ENCODE assay signal across 8 cellular contexts in the genomic region with DNA sequence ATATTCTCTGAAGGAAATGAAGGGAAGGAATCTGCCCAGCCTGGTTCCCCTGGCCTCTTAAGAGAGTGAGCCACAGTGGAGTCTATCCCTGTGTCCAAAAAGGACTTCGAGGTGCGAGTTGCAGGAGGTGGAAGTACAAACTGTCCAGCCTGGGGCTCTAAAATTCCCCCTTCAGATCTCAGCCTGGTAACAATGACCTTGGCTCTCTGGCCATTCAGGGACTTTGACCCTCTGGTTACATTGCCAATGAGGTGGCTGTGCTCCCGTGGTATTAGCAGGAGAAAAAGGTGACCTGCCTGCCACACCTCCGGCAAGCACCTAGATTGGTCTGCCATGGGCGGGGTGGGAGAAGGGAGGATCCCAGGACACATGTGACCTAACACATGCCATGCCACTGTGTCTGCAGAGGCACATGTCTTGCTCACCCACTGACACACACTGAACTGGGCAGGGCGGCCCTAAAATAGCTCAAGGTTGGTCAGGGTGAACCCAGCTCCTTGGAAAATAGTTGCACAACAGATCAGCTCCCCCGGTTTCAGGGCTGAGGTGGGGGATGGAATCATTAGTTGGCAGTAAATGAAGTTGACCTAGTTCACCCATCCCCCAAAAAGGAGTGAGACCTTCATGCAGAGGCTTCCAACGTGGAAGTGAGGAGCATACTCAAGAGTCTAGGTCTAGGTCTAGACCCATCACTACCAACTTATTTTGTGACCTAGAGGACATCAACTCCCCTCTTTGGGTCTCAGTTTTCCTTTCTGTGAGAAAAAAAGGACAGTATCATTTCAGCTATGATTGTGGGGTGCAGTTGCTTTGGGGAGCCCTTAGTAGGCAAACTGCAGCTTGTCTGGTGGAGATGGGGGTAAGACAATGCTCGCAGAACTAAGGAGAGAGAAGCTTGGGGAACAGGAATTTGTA. TPM values are rescaled to one million over a fixed set of nuclear protein-coding genes. Genes with fewer than 3 reads are reported as not detected.
DNase-seq lines count a peak whose midpoint lies in the region; ATAC-seq and TF ChIP-seq lines count a peak whose summit lies in the region.

No MANE protein-coding gene starts in this region.

- H3K4me1 ChIP-seq in urinary bladder (ENCODE audit: insufficient read depth): no peaks in the 10 kb centered on the region

- no peaks in the 10 kb centered on the region for H3K27me3 Mint-ChIP-seq in mesothelial cell of epicardium (ENCODE audit: low read depth)

- H3K27ac Mint-ChIP-seq in mesothelial cell of epicardium: peak overlapping the region; percentile 58

- DNase-seq in Caki2 (ENCODE audit: low read depth) (peak; percentile 50), NB4 (ENCODE audit: low read depth) (peak; percentile 82), mesothelial cell of epicardium (ENCODE audit: low spot score in 2 of 2, unreplicated experiment in 2 of 2) (no peak), NCI-H187 treated with DMSO at 0.1 percent for 48 hours (lab: John Stamatoyannopoulos, UW) (no peak)

- peaks cover 34% of the 10 kb centered on the region for H3K4me1 Mint-ChIP-seq in mesothelial cell of epicardium

- H3K36me3 Mint-ChIP-seq in mesothelial cell of epicardium: peaks cover 14% of the 10 kb centered on the region

- peak overlapping the region; percentile 63 for H3K4me3 ChIP-seq in NB4 (ENCODE audit: low read depth, low read length)
- H3K4me3 ChIP-seq in urinary bladder (ENCODE audit: low read depth, low read length): peak overlapping the region; percentile 32

- no peak for TF ChIP-seq CTCF in NB4 (IDR thresholded peaks at IDR 0.05; ENCODE audit: low read depth, low read length)
- no peak for TF ChIP-seq CTCF in mesothelial cell of epicardium (IDR thresholded peaks at IDR 0.05; ENCODE audit: unreplicated experiment)

- H3K27ac ChIP-seq in cingulate gyrus (ENCODE audit: low read depth, low read length) (peak overlapping the region; percentile 99), urinary bladder (ENCODE audit: low read depth) (peak overlapping the region; percentile 80)

- no peak for TF ChIP-seq POLR2A in NB4 (IDR thresholded peaks at IDR 0.05; ENCODE audit: extremely low read depth, insufficient read length)

- ATAC-seq in GM19324 (IDR thresholded peaks at IDR 0.05; ENCODE audit: low FRiP score, unreplicated experiment) (no peak), HG03025 (IDR thresholded peaks at IDR 0.05; ENCODE audit: low FRiP score, unreplicated experiment) (no peak)

- 34% methylated on average over 9 of the region's 9 CpGs for WGBS in urinary bladder

- peak overlapping the region; percentile 56 for H3K4me3 Mint-ChIP-seq in mesothelial cell of epicardium

- in situ Hi-C loops in Caki2 (cut with HindIII; ENCODE audit: low pct_unique_long_range_greater_than_20kb, low sequenced_read_pairs): no loop called here

- H3K9me3 Mint-ChIP-seq in mesothelial cell of epicardium: no peaks in the 10 kb centered on the region

- H3K36me3 ChIP-seq in urinary bladder (ENCODE audit: insufficient read depth): no peaks in the 10 kb centered on the region

RNA-seq across cellular contexts. Expression of a gene that starts 2.2 kb away (rescaled TPM):
- total RNA-seq in Caki2 (2014; rRNA removed; shearing (Covaris generic); ENCODE audit: low replicate concordance): 1.1 and 1.6 TPM in 2 replicates
- 2.4 to 2.6 TPM (median 2.6 TPM) in 3 replicates for total RNA-seq in mesothelial cell of epicardium
- total RNA-seq in urinary bladder: 2.0 TPM
- 18.1 TPM for polyA plus RNA-seq in urinary bladder

RNA-seq across cellular contexts. Expression of a gene that starts 23.6 kb away (rescaled TPM):
- total RNA-seq in Caki2 (2014; rRNA removed; shearing (Covaris generic); ENCODE audit: low replicate concordance): 32.3 and 42.7 TPM in 2 replicates
- total RNA-seq in mesothelial cell of epicardium (132 to 139 TPM (median 135 TPM) in 3 replicates), urinary bladder (81.3 TPM)
- 70.9 TPM for polyA plus RNA-seq in urinary bladder

RNA-seq across cellular contexts. Expression of a gene that starts 35.4 kb away (rescaled TPM):
- total RNA-seq in Caki2 (2014; rRNA removed; shearing (Covaris generic); ENCODE audit: low replicate concordance): 9.1 and 16.4 TPM in 2 replicates
- total RNA-seq in mesothelial cell of epicardium: 42.4 to 44.3 TPM (median 43.6 TPM) in 3 replicates
- total RNA-seq in urinary bladder: 35.5 TPM
- 76.3 TPM for polyA plus RNA-seq in urinary bladder

RNA-seq across cellular contexts. Expression of a gene that starts 42.1 kb away (rescaled TPM):
- 27.5 and 37.9 TPM in 2 replicates for total RNA-seq in Caki2 (2014; rRNA removed; shearing (Covaris generic); ENCODE audit: low replicate concordance)
- total RNA-seq in mesothelial cell of epicardium (103 to 107 TPM (median 107 TPM) in 3 replicates), urinary bladder (45.4 TPM)
- 64.2 TPM for polyA plus RNA-seq in urinary bladder

RNA-seq across cellular contexts. Expression of a gene that starts 44.0 kb away (rescaled TPM):
- total RNA-seq in Caki2 (2014; rRNA removed; shearing (Covaris generic); ENCODE audit: low replicate concordance): 36.7 and 97.2 TPM in 2 replicates
- 125 to 131 TPM (median 130 TPM) in 3 replicates for total RNA-seq in mesothelial cell of epicardium
- total RNA-seq in urinary bladder: 45.8 TPM
- 52.4 TPM for polyA plus RNA-seq in urinary bladder

Comparison
In these comparisons a context has a peak if more than half of its experiments do, and no peak if none do; other contexts are left out.
1. DNase-seq: peak in Caki2 (single experiment) and NB4 (single experiment); none in mesothelial cell of epicardium (0 of 2) and NCI-H187 treated with DMSO at 0.1 percent for 48 hours (single experiment).